Comparison of ENCODE assay signal across 7 cellular contexts in genomic region chr9:95515272-95516113, GRCh38. TPM values are rescaled to one million over a fixed set of nuclear protein-coding genes. Genes with fewer than 3 reads are reported as not detected.
DNase-seq lines count a peak whose midpoint lies in the region; ATAC-seq and TF ChIP-seq lines count a peak whose summit lies in the region.

No MANE protein-coding gene starts in this region.

- peak overlapping the region; percentile 27; the same call in 1 of the 2 replicates for H3K9ac ChIP-seq in OCI-LY3 (ENCODE audit: low read length)

- WGBS in body of pancreas, 2 donors: 13 to 17% methylated on average over 29 to 47 of the region's 48 CpGs
- 14 to 18% methylated on average over 22 to 45 of the region's 48 CpGs for WGBS in lower leg skin, 2 donors
- WGBS in testis, 2 donors: 5 to 16% methylated on average over 9 to 48 of the region's 48 CpGs

- H3K27ac ChIP-seq in OCI-LY3 (ENCODE audit: low read length) (no peak overlapping the region), body of pancreas (no peak overlapping the region), testis (peak overlapping the region; percentile 47 to 84)

- DNase-seq in H7 (peak; percentile 85), body of pancreas (peak; percentile 11 to 27 (median 26)), lower leg skin (ENCODE audit: low spot score in 2 of 2) (no peak), testis (peak; percentile 44)

- H4K20me1 ChIP-seq in OCI-LY3 (ENCODE audit: insufficient read depth, low read length): no peaks in the 10 kb centered on the region

- H3K27me3 ChIP-seq in H7 (ENCODE audit: control insufficient read depth, insufficient read depth, low read length) (peaks cover 69% of the 10 kb centered on the region), OCI-LY3 (ENCODE audit: low read depth, low read length) (no peaks in the 10 kb centered on the region), body of pancreas (no peaks in the 10 kb centered on the region), testis (no peaks in the 10 kb centered on the region)

- H3K9me3 ChIP-seq in OCI-LY3 (ENCODE audit: insufficient read depth, low read length) (no peaks in the 10 kb centered on the region), body of pancreas (no peaks in the 10 kb centered on the region), testis (no peaks in the 10 kb centered on the region)

- H3K4me2 ChIP-seq in OCI-LY3 (ENCODE audit: low read length): peak overlapping the region; percentile 65

- peaks cover 8% of the 10 kb centered on the region for H3K79me2 ChIP-seq in OCI-LY3 (ENCODE audit: low read length)

- TF ChIP-seq POLR2A in body of pancreas (IDR thresholded peaks at IDR 0.05) (no peak), lower leg skin (IDR thresholded peaks at IDR 0.05) (no peak), testis (IDR thresholded peaks at IDR 0.05) (no peak)

- peaks cover 13% of the 10 kb centered on the region for H3K4me1 ChIP-seq in OCI-LY3 (ENCODE audit: low read length)
- peaks cover 25% of the 10 kb centered on the region for H3K4me1 ChIP-seq in body of pancreas
- peaks cover 9% of the 10 kb centered on the region for H3K4me1 ChIP-seq in testis

- intact Hi-C loops in body of pancreas (cut with DNase I): no loop called here
- intact Hi-C loops in lower leg skin (cut with DNase I; ENCODE audit: low total_unique reads): no loop called here
- intact Hi-C loops in testis (cut with DNase I; ENCODE audit: low total_unique reads): loop anchor here (10.0 kb wide), 1 partner anchor 359 kb away; the partner anchor contains the start of gene ERCC6L2

- ATAC-seq in body of pancreas: peak; percentile 19
- ATAC-seq in GM21360 (IDR thresholded peaks at IDR 0.05; ENCODE audit: unreplicated experiment): no peak
- ATAC-seq in HG02588 (IDR thresholded peaks at IDR 0.05; ENCODE audit: unreplicated experiment): no peak

- H3K36me3 ChIP-seq in H7 (replicated peaks; ENCODE audit: control insufficient read depth, insufficient read depth, low read length) (no peaks in the 10 kb centered on the region), OCI-LY3 (replicated peaks; ENCODE audit: low read depth, low read length) (no peaks in the 10 kb centered on the region), body of pancreas (replicated peaks in 1 of 2; ENCODE audit: insufficient read depth in 1 of 2, low read depth in 2 of 2) (no peaks in the 10 kb centered on the region), testis (ENCODE audit: low read depth, missing control alignments) (no peaks in the 10 kb centered on the region)

- H2AFZ ChIP-seq in OCI-LY3 (ENCODE audit: low read depth, low read length): no peak overlapping the region

- TF ChIP-seq CTCF in OCI-LY3 (IDR thresholded peaks at IDR 0.05; ENCODE audit: low read depth, low read length) (no peak), body of pancreas (IDR thresholded peaks at IDR 0.05) (no peak), lower leg skin (IDR thresholded peaks at IDR 0.05) (no peak), testis (IDR thresholded peaks at IDR 0.05) (no peak)

- H3K4me3 ChIP-seq in H7 (ENCODE audit: insufficient read depth, low read depth, low read length) (peak overlapping the region; percentile 52), OCI-LY3 (ENCODE audit: low read length) (peak overlapping the region; percentile 74), body of pancreas (peak overlapping the region in 1 of 2 donors; percentile 16), lower leg skin (ENCODE audit: low read depth, poor library complexity, severe bottlenecking) (peak overlapping the region; percentile 7), testis (peak overlapping the region; percentile 69 to 80)

RNA-seq across cellular contexts. Expression of gene PTCH1, which starts 1.3 kb away (rescaled TPM):
- 14.0 and 18.3 TPM in 2 replicates for total RNA-seq in H7 (2014; rRNA removed; shearing (Covaris generic))
- total RNA-seq in body of pancreas: 10 to 100 TPM in 1 of 2 donors, 1 to 10 TPM in 1; 8.3 to 47.5 TPM
- total RNA-seq in lower leg skin: 10 to 100 TPM; 16.5 to 25.6 (median 20.9) TPM
- 100 to 1,000 TPM in 1 of 2 donors, 10 to 100 TPM in 1; 93.5 to 127 TPM for total RNA-seq in testis
- polyA plus RNA-seq in testis (ENCODE audit: insufficient read depth, low read depth, low replicate concordance): 51.1 TPM

Comparison
In these comparisons a context has a peak if more than half of its experiments do, and no peak if none do; other contexts are left out.
1. DNase-seq: peak in H7 (single experiment), body of pancreas (4 of 4) and testis (single experiment); none in lower leg skin (0 of 2).
2. H3K27ac ChIP-seq: peak in testis (2 of 2); none in OCI-LY3 (single experiment) and body of pancreas (0 of 4).